1 cellular context compared by ENCODE assay signal in the genomic region with DNA sequence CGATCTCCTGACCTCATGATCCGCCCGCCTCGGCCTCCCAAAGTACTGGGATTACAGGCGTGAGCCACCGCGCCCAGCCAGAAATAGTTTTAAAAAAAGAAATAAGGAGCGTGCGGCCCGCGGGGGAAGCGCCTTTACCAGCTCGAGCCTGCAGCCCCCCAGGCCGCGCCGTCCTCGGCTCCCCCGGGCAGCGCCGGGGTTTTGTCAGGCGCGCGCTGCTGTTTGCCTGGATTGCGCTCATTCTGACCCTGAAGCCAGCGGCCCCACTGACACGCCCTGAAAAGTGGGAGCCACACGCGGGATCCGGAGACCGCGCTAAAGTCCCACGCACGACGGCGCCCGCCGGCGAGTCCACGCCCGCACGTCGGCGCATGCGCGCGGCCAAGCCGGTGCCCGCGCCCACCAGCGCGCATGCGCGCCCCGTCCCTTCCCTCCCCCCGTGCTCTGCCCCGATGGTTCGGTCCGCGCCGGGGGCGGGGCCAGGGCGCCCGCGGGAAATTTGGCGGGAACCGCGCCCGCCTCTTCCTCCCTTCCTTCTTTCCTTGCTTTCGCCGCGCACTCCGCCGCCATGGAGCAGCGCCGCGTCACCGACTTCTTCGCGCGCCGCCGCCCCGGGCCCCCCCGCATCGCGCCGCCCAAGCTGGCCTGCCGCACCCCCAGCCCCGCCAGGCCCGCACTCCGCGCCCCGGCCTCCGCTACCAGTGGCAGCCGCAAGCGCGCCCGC.
A peak's percentile ranks its signal among the peaks of the same experiment; 100 is the strongest.
TF ChIP-seq lines count a peak whose summit lies in the region.

Gene CDT1 (plus strand): TSS at position 526 of the 724 bp plus-strand sequence. CDS start 43 bp downstream, at position 569.

TF ChIP-seq in K562, 482 proteins besides CTCF, POLR2A, EP300 and RAD21 (continued from another document):
- TF ChIP-seq POLR2B (IDR thresholded peaks at IDR 0.05; ENCODE audit: low read depth, partially characterized antibody), result peak; percentile 40
- TF ChIP-seq TEAD1 (CRISPR knock-in tag; IDR thresholded peaks at IDR 0.05), result peak in 1 of 2 experiments; percentile 75; a peak in 1 of 4 replicates
- TF ChIP-seq ZNF124 (CRISPR knock-in tag; IDR thresholded peaks at IDR 0.05), result no peak
- TF ChIP-seq SIN3A (IDR thresholded peaks at IDR 0.05; ENCODE audit: borderline replicate concordance in 2 of 2, control insufficient read depth in 1 of 2, low read depth in 2 of 2, low read length in 2 of 2), result peak; percentile 42 to 73; a peak in 2 of 4 replicates
- peak; percentile 80 for TF ChIP-seq FOXP1 (CRISPR knock-in tag; IDR thresholded peaks at IDR 0.05)
- TF ChIP-seq ZNF24 (IDR thresholded peaks at IDR 0.05), result peak; percentile 46; the same call in 1 of the 2 replicates
- no peak for TF ChIP-seq SRSF7 (optimal IDR thresholded peaks at IDR 0.05; ENCODE audit: low read depth, low read length)
- no peak for TF ChIP-seq ZNF512 (tag; IDR thresholded peaks at IDR 0.05)
- peak; percentile 87; the same call in 1 of the 2 replicates for TF ChIP-seq ARID4B (CRISPR knock-in tag; IDR thresholded peaks at IDR 0.05)
- 0 out of 2 replicates have a peak, but pooled peaks have one; percentile 49 for TF ChIP-seq ZNF511 (CRISPR knock-in tag; IDR thresholded peaks at IDR 0.05)
- peak; percentile 33 for TF ChIP-seq POU5F1 (IDR thresholded peaks at IDR 0.05; ENCODE audit: borderline replicate concordance, low read depth, low read length, partially characterized antibody)
- peak; percentile 75 for TF ChIP-seq TAF1 (IDR thresholded peaks at IDR 0.05; ENCODE audit: control insufficient read depth, extremely low read depth, insufficient read depth, low read length, severe bottlenecking)
- TF ChIP-seq CXXC5 (CRISPR knock-in tag; IDR thresholded peaks at IDR 0.05), result peak; percentile 89
- TF ChIP-seq L3MBTL2 (IDR thresholded peaks at IDR 0.05), result peak; percentile 86
- TF ChIP-seq CREB3L1 (IDR thresholded peaks at IDR 0.05; ENCODE audit: borderline replicate concordance, low read depth), result peak; percentile 67
